ENCODE assay signal across 8 cellular contexts in the genomic region with DNA sequence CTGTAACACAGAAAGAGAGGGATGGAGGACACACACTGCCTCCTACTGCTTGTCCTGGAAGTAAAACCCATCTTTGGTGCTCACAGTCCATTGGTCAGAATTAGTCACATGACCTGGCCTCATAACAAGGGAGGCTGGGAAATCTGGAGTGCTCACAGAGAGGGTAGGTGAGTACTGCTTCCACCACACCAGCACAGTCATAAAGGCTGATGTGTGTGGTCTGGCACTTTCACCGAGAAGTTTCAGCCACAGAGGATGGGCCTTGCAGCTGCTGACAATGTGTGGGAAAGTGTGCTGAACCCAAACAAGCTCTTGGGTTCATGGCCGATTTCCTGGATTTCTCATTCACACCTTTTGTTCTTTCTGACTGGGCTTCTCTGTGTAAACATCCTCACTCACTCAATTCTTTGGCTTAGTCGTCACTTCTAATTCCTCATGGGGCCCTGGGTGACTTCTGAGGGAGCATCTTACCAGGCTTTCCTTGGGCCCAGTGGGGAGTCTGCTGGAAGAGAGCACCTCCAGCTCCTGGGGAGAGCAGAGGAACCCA.
DNase-seq lines count a peak whose midpoint lies in the region; ATAC-seq and TF ChIP-seq lines count a peak whose summit lies in the region.

No MANE protein-coding gene starts in this region.

- H3K4me3 Mint-ChIP-seq in activated CD8-positive, alpha-beta memory T cell treated with anti-CD3 and anti-CD28 coated beads, Interleukin-2, amount 10 ng/mL, durations not matched to agents 7 days and 5 days: no peak overlapping the region
- H3K4me3 Mint-ChIP-seq in mesothelial cell of epicardium: no peak overlapping the region

- peaks cover 30% of the 10 kb centered on the region for H3K27me3 Mint-ChIP-seq in activated CD8-positive, alpha-beta memory T cell treated with anti-CD3 and anti-CD28 coated beads, Interleukin-2, amount 10 ng/mL, durations not matched to agents 7 days and 5 days
- peaks cover 12% of the 10 kb centered on the region for H3K27me3 Mint-ChIP-seq in mesothelial cell of epicardium (ENCODE audit: low read depth)

- H3K9me3 Mint-ChIP-seq in activated CD8-positive, alpha-beta memory T cell treated with anti-CD3 and anti-CD28 coated beads, Interleukin-2, amount 10 ng/mL, durations not matched to agents 7 days and 5 days (ENCODE audit: low read depth): no peaks in the 10 kb centered on the region
- peaks cover 4% of the 10 kb centered on the region for H3K9me3 Mint-ChIP-seq in mesothelial cell of epicardium

- peaks cover 1% of the 10 kb centered on the region for H3K36me3 Mint-ChIP-seq in activated CD8-positive, alpha-beta memory T cell treated with anti-CD3 and anti-CD28 coated beads, Interleukin-2, amount 10 ng/mL, durations not matched to agents 7 days and 5 days
- H3K36me3 Mint-ChIP-seq in mesothelial cell of epicardium: no peaks in the 10 kb centered on the region

- no peak overlapping the region for H3K27ac Mint-ChIP-seq in activated CD8-positive, alpha-beta memory T cell treated with anti-CD3 and anti-CD28 coated beads, Interleukin-2, amount 10 ng/mL, durations not matched to agents 7 days and 5 days
- H3K27ac Mint-ChIP-seq in mesothelial cell of epicardium: no peak overlapping the region

- CTCF ChIA-PET in activated CD8-positive, alpha-beta memory T cell treated with anti-CD3 and anti-CD28 coated beads, Interleukin-2, amount 10 ng/mL, durations not matched to agents 7 days and 5 days (lab: Charles Lee): no interaction called here

- H3K4me1 Mint-ChIP-seq in activated CD8-positive, alpha-beta memory T cell treated with anti-CD3 and anti-CD28 coated beads, Interleukin-2, amount 10 ng/mL, durations not matched to agents 7 days and 5 days: peaks cover 9% of the 10 kb centered on the region
- H3K4me1 Mint-ChIP-seq in mesothelial cell of epicardium: no peaks in the 10 kb centered on the region

- no peak for TF ChIP-seq CTCF in mesothelial cell of epicardium (IDR thresholded peaks at IDR 0.05; ENCODE audit: unreplicated experiment)

- peak; percentile 100 for ATAC-seq in HG02973 (IDR thresholded peaks at IDR 0.05; ENCODE audit: unreplicated experiment)
- ATAC-seq in activated CD8-positive, alpha-beta memory T cell treated with anti-CD3 and anti-CD28 coated beads, Interleukin-2, amount 10 ng/mL, durations not matched to agents 7 days and 5 days: peak; percentile 76

- peak; percentile 60 to 67 for DNase-seq in activated T-cell treated with anti-CD3 and anti-CD28 coated beads, Interleukin-2, amount 50 U/mL, for 48 hours
- DNase-seq in activated T-cell treated with anti-CD3 and anti-CD28 coated beads for 4 hours (no peak), ACHN (no peak), SIG-M5 treated with dmso at 0.1 percent for 504 hours (lab: John Stamatoyannopoulos, UW; ENCODE audit: unreplicated experiment) (no peak), mesothelial cell of epicardium (ENCODE audit: low spot score in 2 of 2, unreplicated experiment in 2 of 2) (no peak)
- peak; percentile 72 for DNase-seq in activated CD8-positive, alpha-beta memory T cell treated with anti-CD3 and anti-CD28 coated beads, Interleukin-2, amount 10 ng/mL, durations not matched to agents 7 days and 5 days
- DNase-seq in stimulated activated CD8-positive, alpha-beta memory T cell treated with anti-CD3 and anti-CD28 coated beads, Interleukin-4, amount 100 ng/mL, for 48 hours: peak; percentile 62

- in situ Hi-C loops in ACHN (cut with HindIII; ENCODE audit: low pct_ligation_motif_present, low pct_unique_long_range_greater_than_20kb, low sequenced_read_pairs): no loop called here

Comparison
In these comparisons a context has a peak if more than half of its experiments do, and no peak if none do; other contexts are left out.
1. DNase-seq: peak in activated T-cell treated with anti-CD3 and anti-CD28 coated beads, Interleukin-2, amount 50 U/mL, for 48 hours (2 of 2), activated CD8-positive, alpha-beta memory T cell treated with anti-CD3 and anti-CD28 coated beads, Interleukin-2, amount 10 ng/mL, durations not matched to agents 7 days and 5 days (single experiment) and stimulated activated CD8-positive, alpha-beta memory T cell treated with anti-CD3 and anti-CD28 coated beads, Interleukin-4, amount 100 ng/mL, for 48 hours (single experiment); none in activated T-cell treated with anti-CD3 and anti-CD28 coated beads for 4 hours (single experiment), ACHN (single experiment), SIG-M5 treated with dmso at 0.1 percent for 504 hours (single experiment) and mesothelial cell of epicardium (0 of 2).